ENCODE assay signal across 1 cellular context in genomic region chr3:161149529-161149928, GRCh38.
TF ChIP-seq lines count a peak whose summit lies in the region.

No MANE protein-coding gene starts in this region.

TF ChIP-seq in K562, 482 proteins besides CTCF, POLR2A, EP300 and RAD21:
- TF ChIP-seq KLF10 (CRISPR knock-in tag; IDR thresholded peaks at IDR 0.05), result no peak
- no peak for TF ChIP-seq SP1 (CRISPR knock-in tag; IDR thresholded peaks at IDR 0.05)
- no peak for TF ChIP-seq FOS (IDR thresholded peaks at IDR 0.05; ENCODE audit: extremely low read depth, insufficient read length)
- TF ChIP-seq CEBPB (tag; IDR thresholded peaks at IDR 0.05), result peak; percentile 33; the same call in 1 of the 2 replicates
